Comparison of ENCODE assay signal across 15 cellular contexts in genomic region chr6:34357937-34358336, GRCh38. TPM values are rescaled to one million over a fixed set of nuclear protein-coding genes. Genes with fewer than 3 reads are reported as not detected.
DNase-seq lines count a peak whose midpoint lies in the region; ATAC-seq and TF ChIP-seq lines count a peak whose summit lies in the region.
"Had no signal": no experiment of that assay in that cellular context is flagged by ENCODE, and none has a peak within 500 bp of the region (broad histone marks: within the 10 kb centered on the region; RNA-seq: fewer than 3 reads in every experiment).

No MANE protein-coding gene starts in this region.

- TF ChIP-seq CTCF in chondrocyte (IDR thresholded peaks at IDR 0.05), result no peak
- TF ChIP-seq CTCF in osteocyte (IDR thresholded peaks at IDR 0.05), result no peak
- no peak for TF ChIP-seq CTCF in Peyer's patch (IDR thresholded peaks at IDR 0.05)

- H3K27me3 ChIP-seq in Peyer's patch, result no peaks in the 10 kb centered on the region
- H3K27me3 ChIP-seq: BLaER1 had no signal

- no peaks in the 10 kb centered on the region for H3K9me3 ChIP-seq in Peyer's patch
- H3K9me3 ChIP-seq: BLaER1 had no signal

- no peak overlapping the region for H3K4me3 ChIP-seq in Peyer's patch
- H3K4me3 ChIP-seq: BLaER1, GM12878, GM23338 had no signal

- intact Hi-C loops in Right ventricle myocardium superior (cut with DNase I), result no loop called here
- intact Hi-C loops in Right ventricle myocardium inferior (cut with DNase I), result no loop called here

- H3K36me3 ChIP-seq in Peyer's patch, result no peaks in the 10 kb centered on the region

- H3K36me3 Mint-ChIP-seq in chondrocyte (ENCODE audit: low read depth), result no peaks in the 10 kb centered on the region
- H3K36me3 Mint-ChIP-seq in osteocyte (ENCODE audit: unreplicated experiment), result no peaks in the 10 kb centered on the region

- H3K9me3 Mint-ChIP-seq in chondrocyte (ENCODE audit: low read depth) (peaks cover 3% of the 10 kb centered on the region), osteocyte (ENCODE audit: unreplicated experiment) (no peaks in the 10 kb centered on the region)
- H3K9me3 Mint-ChIP-seq: CD8-positive, alpha-beta memory T cell; GM23338 had no signal

- H3K4me1 Mint-ChIP-seq in chondrocyte (ENCODE audit: low read depth) (peaks cover 54% of the 10 kb centered on the region), osteocyte (ENCODE audit: unreplicated experiment) (peaks cover 61% of the 10 kb centered on the region)

- TF ChIP-seq POLR2A in Peyer's patch (IDR thresholded peaks at IDR 0.05), result no peak

- no peak overlapping the region for H3K4me3 Mint-ChIP-seq in chondrocyte (ENCODE audit: unreplicated experiment)
- no peak overlapping the region for H3K4me3 Mint-ChIP-seq in osteocyte (ENCODE audit: unreplicated experiment)
- H3K4me3 Mint-ChIP-seq: CD8-positive, alpha-beta memory T cell; GM23338 had no signal

- DNase-seq in Right ventricle myocardium superior, result no peak
- no peak for DNase-seq in Right ventricle myocardium inferior (ENCODE audit: missing footprints)
- DNase-seq in chondrocyte (ENCODE audit: low spot score), result no peak
- DNase-seq in osteocyte (ENCODE audit: extremely low spot score, unreplicated experiment), result no peak
- DNase-seq in Peyer's patch, result no peak
- DNase-seq: 8988T; AML-193; CD8-positive, alpha-beta memory T cell; H7 had no signal

- H3K27ac ChIP-seq in Peyer's patch, result no peak overlapping the region
- H3K27ac ChIP-seq: BLaER1, HL-60 had no signal

- ATAC-seq in Right ventricle myocardium superior (ENCODE audit: poor library complexity) (peak; percentile 24), Right ventricle myocardium inferior (no peak), GM19023 (IDR thresholded peaks at IDR 0.05; ENCODE audit: unreplicated experiment) (no peak)
- ATAC-seq in activated CD4-positive, CD25-positive, alpha-beta regulatory T cell treated with anti-CD3 and anti-CD28 coated beads, Interleukin-2, amount 50 U/mL, for 24 hours, result no peak
- ATAC-seq: GM12878 had no signal

- no peaks in the 10 kb centered on the region for H3K27me3 Mint-ChIP-seq in chondrocyte (ENCODE audit: low read depth)
- no peaks in the 10 kb centered on the region for H3K27me3 Mint-ChIP-seq in osteocyte (ENCODE audit: unreplicated experiment)
- H3K27me3 Mint-ChIP-seq: CD8-positive, alpha-beta memory T cell had no signal

- peaks cover 0 to 2% (median 0%) of the 10 kb centered on the region in 4 donors for H3K4me1 ChIP-seq in Peyer's patch

- H3K27ac Mint-ChIP-seq in chondrocyte (ENCODE audit: unreplicated experiment), result peak overlapping the region; percentile 58
- H3K27ac Mint-ChIP-seq in osteocyte (ENCODE audit: unreplicated experiment), result peak overlapping the region; percentile 91
- H3K27ac Mint-ChIP-seq: CD8-positive, alpha-beta memory T cell; GM23338 had no signal

RNA-seq across cellular contexts. Expression of gene NUDT3, which starts 34.5 kb away (rescaled TPM):
- 49.6 TPM for total RNA-seq in Right ventricle myocardium superior
- total RNA-seq in Right ventricle myocardium inferior, result 47.6 TPM
- total RNA-seq in chondrocyte, result 21.6 to 25.9 TPM (median 22.0 TPM) in 3 replicates
- 32.0 and 33.1 TPM in 2 replicates for total RNA-seq in osteocyte
- total RNA-seq in Peyer's patch, result 10 to 100 TPM; 17.3 to 28.1 (median 20.6) TPM
